Comparison of ENCODE assay signal across 8 cellular contexts in genomic region chr12:92080390-92081285, GRCh38.
DNase-seq lines count a peak whose midpoint lies in the region; ATAC-seq, FAIRE-seq and TF ChIP-seq lines count a peak whose summit lies in the region.

No MANE protein-coding gene starts in this region.

- peak overlapping the region; percentile 81 for H3K4me3 Mint-ChIP-seq in activated naive CD4-positive, alpha-beta T cell treated with anti-CD3 and anti-CD28 coated beads, Interleukin-2, amount 50 U/mL, for 24 hours

- peak overlapping the region; percentile 7; the same call in 1 of the 2 replicates for H3K4me2 ChIP-seq in BLaER1

- intact Hi-C loops in mucosa of descending colon (cut with DNase I, micrococcal nuclease): no loop called here

- H3K4me3 ChIP-seq in BLaER1 (no peak overlapping the region), mucosa of descending colon (no peak overlapping the region)

- no peak for TF ChIP-seq CTCF in mucosa of descending colon (IDR thresholded peaks at IDR 0.05)

- ATAC-seq in GM19468 (IDR thresholded peaks at IDR 0.05; ENCODE audit: extremely low read depth, unreplicated experiment): peak; percentile 40
- ATAC-seq in mucosa of descending colon: peak; percentile 82

- no peaks in the 10 kb centered on the region for H3K9me3 ChIP-seq in BLaER1
- no peaks in the 10 kb centered on the region for H3K9me3 ChIP-seq in mucosa of descending colon

- no peak overlapping the region for H3K9ac ChIP-seq in BLaER1

- no peaks in the 10 kb centered on the region for H4K20me1 ChIP-seq in BLaER1

- H3K27me3 Mint-ChIP-seq in activated naive CD4-positive, alpha-beta T cell treated with anti-CD3 and anti-CD28 coated beads, Interleukin-2, amount 50 U/mL, for 24 hours: no peaks in the 10 kb centered on the region

- peaks cover 18% of the 10 kb centered on the region for H3K36me3 Mint-ChIP-seq in activated naive CD4-positive, alpha-beta T cell treated with anti-CD3 and anti-CD28 coated beads, Interleukin-2, amount 50 U/mL, for 24 hours

- peaks cover 19% of the 10 kb centered on the region for H3K9me3 Mint-ChIP-seq in activated naive CD4-positive, alpha-beta T cell treated with anti-CD3 and anti-CD28 coated beads, Interleukin-2, amount 50 U/mL, for 24 hours

- H3K4me1 Mint-ChIP-seq in activated naive CD4-positive, alpha-beta T cell treated with anti-CD3 and anti-CD28 coated beads, Interleukin-2, amount 50 U/mL, for 24 hours: peaks cover 89% of the 10 kb centered on the region

- H3K27ac Mint-ChIP-seq in activated naive CD4-positive, alpha-beta T cell treated with anti-CD3 and anti-CD28 coated beads, Interleukin-2, amount 50 U/mL, for 24 hours: peak overlapping the region; percentile 95

- H3K36me3 ChIP-seq in BLaER1: no peaks in the 10 kb centered on the region
- H3K36me3 ChIP-seq in mucosa of descending colon (ENCODE audit: low read depth): no peaks in the 10 kb centered on the region

- H3K4me1 ChIP-seq in BLaER1 (peaks cover 19% of the 10 kb centered on the region), mucosa of descending colon (ENCODE audit: low read depth) (peaks cover 5% of the 10 kb centered on the region)

- H3K27ac ChIP-seq in BLaER1: no peak overlapping the region

- no peaks in the 10 kb centered on the region for H3K27me3 ChIP-seq in BLaER1

- DNase-seq in HPDE6-E6E7 (ENCODE audit: extremely low spot score) (peak; percentile 23), mucosa of descending colon (no peak), frontal cortex (ENCODE audit: low spot score in 2 of 2) (no peak), amygdala (lab: John Stamatoyannopoulos, UW) (no peak), NCI-H146 treated with DMSO at 0.1 percent for 48 hours (lab: John Stamatoyannopoulos, UW; ENCODE audit: unreplicated experiment) (no peak)

- FAIRE-seq in frontal cortex (lab: Jason Lieb, UNC): no peak
